25 cellular contexts compared by ENCODE assay signal in genomic region chr3:132382267-132382666, GRCh38.
"Had no signal": no experiment of that assay in that cellular context is flagged by ENCODE, and none has a peak within 500 bp of the region (broad histone marks: within the 10 kb centered on the region; RNA-seq: fewer than 3 reads in every experiment).

No MANE protein-coding gene starts in this region.

- H3K27ac Mint-ChIP-seq: activated B cell treated with CpG ODN at 0.5 μM for 24 hours; activated CD4-positive, alpha-beta T cell treated with anti-CD3 and anti-CD28 coated beads for 36 hours; activated naive CD8-positive, alpha-beta T cell; activated T-helper 2 cell treated with anti-CD3 and anti-CD28 coated beads, Interferon-gamma antibody, Interleukin-2, Interleukin-4, amounts not matched to agents 10 μg/mL and 5 μg/mL and 100 μg/mL, durations not matched to agents 14 hours and 24 hours and 36 hours; immature natural killer cell; stimulated activated effector memory CD8-positive, alpha-beta T cell treated with anti-CD3 and anti-CD28 coated beads, Interleukin-12 subunit alpha, Interleukin-12 subunit beta, amount 100 ng/mL, for 72 hours; stimulated activated naive CD8-positive, alpha-beta T cell treated with anti-CD3 and anti-CD28 coated beads, Interleukin-15, amount 100 ng/mL, for 72 hours; T-helper 1 cell treated with Interleukin-12 subunit alpha and Interleukin-12 subunit beta and Interleukin-4 antibody, amounts not matched to agents 30 μg/mL and 1 μg/mL, for 36 hours had no signal

- ATAC-seq: activated CD4-positive, alpha-beta T cell treated with anti-CD3 and anti-CD28 coated beads for 36 hours; activated T-cell treated with anti-CD3 and anti-CD28 coated beads, Interleukin-2, amount 50 U/mL, for 4 hours; left lobe of liver; lower lobe of right lung; sciatic nerve; stimulated activated effector memory CD8-positive, alpha-beta T cell treated with anti-CD3 and anti-CD28 coated beads, Interleukin-12 subunit alpha, Interleukin-12 subunit beta, amount 100 ng/mL, for 72 hours; stimulated activated naive CD8-positive, alpha-beta T cell treated with anti-CD3 and anti-CD28 coated beads, Interleukin-15, amount 100 ng/mL, for 72 hours had no signal

- H3K9me3 Mint-ChIP-seq: activated B cell treated with CpG ODN at 0.5 μM for 24 hours; activated T-cell treated with anti-CD3 and anti-CD28 coated beads, Interleukin-2, amount 50 U/mL, for 4 hours; activated T-helper 2 cell treated with anti-CD3 and anti-CD28 coated beads, Interferon-gamma antibody, Interleukin-2, Interleukin-4, amounts not matched to agents 10 μg/mL and 5 μg/mL and 100 μg/mL, durations not matched to agents 14 hours and 24 hours and 36 hours; stimulated activated effector memory CD8-positive, alpha-beta T cell treated with anti-CD3 and anti-CD28 coated beads, Interleukin-12 subunit alpha, Interleukin-12 subunit beta, amount 100 ng/mL, for 72 hours; stimulated activated naive CD8-positive, alpha-beta T cell treated with anti-CD3 and anti-CD28 coated beads, Interleukin-15, amount 100 ng/mL, for 72 hours; T-helper 1 cell treated with Interleukin-12 subunit alpha and Interleukin-12 subunit beta and Interleukin-4 antibody, amounts not matched to agents 30 μg/mL and 1 μg/mL, for 36 hours had no signal

- H3K27ac ChIP-seq: adrenal gland, ascending aorta, lower lobe of right lung, tibial artery had no signal

- H3K4me1 ChIP-seq: adrenal gland, ascending aorta, lower lobe of right lung, tibial artery had no signal

- H3K4me3 Mint-ChIP-seq: activated B cell treated with CpG ODN at 0.5 μM for 24 hours; activated CD4-positive, alpha-beta T cell treated with anti-CD3 and anti-CD28 coated beads for 36 hours; activated naive CD8-positive, alpha-beta T cell; activated T-cell treated with anti-CD3 and anti-CD28 coated beads, Interleukin-2, amount 50 U/mL, for 4 hours; immature natural killer cell; naive B cell; neural crest cell; stimulated activated effector memory CD8-positive, alpha-beta T cell treated with anti-CD3 and anti-CD28 coated beads, Interleukin-12 subunit alpha, Interleukin-12 subunit beta, amount 100 ng/mL, for 72 hours; stimulated activated naive CD8-positive, alpha-beta T cell treated with anti-CD3 and anti-CD28 coated beads, Interleukin-15, amount 100 ng/mL, for 72 hours; T-helper 1 cell treated with Interleukin-12 subunit alpha and Interleukin-12 subunit beta and Interleukin-4 antibody, amounts not matched to agents 30 μg/mL and 1 μg/mL, for 36 hours had no signal

- H3K9me3 ChIP-seq: adrenal gland, ascending aorta, lower lobe of right lung, tibial artery had no signal

- H3K4me1 Mint-ChIP-seq: activated B cell treated with CpG ODN at 0.5 μM for 24 hours; activated CD4-positive, alpha-beta T cell treated with anti-CD3 and anti-CD28 coated beads for 36 hours; immature natural killer cell; stimulated activated effector memory CD8-positive, alpha-beta T cell treated with anti-CD3 and anti-CD28 coated beads, Interleukin-12 subunit alpha, Interleukin-12 subunit beta, amount 100 ng/mL, for 72 hours had no signal

- H3K4me3 ChIP-seq: adrenal gland, ascending aorta, lower lobe of right lung, tibial artery had no signal

- DNase-seq: activated B cell treated with CpG ODN at 0.5 μM for 24 hours; activated CD4-positive, alpha-beta T cell treated with anti-CD3 and anti-CD28 coated beads for 36 hours; activated CD4-positive, alpha-beta T cell treated with anti-CD3 and anti-CD28 coated beads, Interleukin-2, amount 50 U/mL, for 4 hours; activated CD8-positive, alpha-beta memory T cell treated with anti-CD3 and anti-CD28 coated beads, Interleukin-2, amount 50 U/mL, for 48 hours; activated naive CD4-positive, alpha-beta T cell; activated T-cell treated with anti-CD3 and anti-CD28 coated beads, Interleukin-2, amount 50 U/mL, for 4 hours; adrenal gland; cortex of kidney; foreskin fibroblast; immature natural killer cell; lower lobe of right lung; naive B cell; small intestine; stimulated activated CD4-positive, alpha-beta T cell treated with anti-CD3 and anti-CD28 coated beads, Interleukin-2, amount 100 ng/mL, for 24 hours; stimulated activated naive CD8-positive, alpha-beta T cell treated with anti-CD3 and anti-CD28 coated beads, Interleukin-15, amount 100 ng/mL, for 72 hours; T1000; tibial artery had no signal

- H3K36me3 Mint-ChIP-seq: activated naive CD8-positive, alpha-beta T cell; naive B cell; stimulated activated effector memory CD8-positive, alpha-beta T cell treated with anti-CD3 and anti-CD28 coated beads, Interleukin-12 subunit alpha, Interleukin-12 subunit beta, amount 100 ng/mL, for 72 hours had no signal

- H3K36me3 ChIP-seq: adrenal gland, ascending aorta, lower lobe of right lung, tibial artery had no signal

- H3K27me3 ChIP-seq: ascending aorta had no signal
